Comparison of ENCODE assay signal across 10 cellular contexts in genomic region chr11:73087730-73088129, GRCh38. TPM values are rescaled to one million over a fixed set of nuclear protein-coding genes. Genes with fewer than 3 reads are reported as not detected.
DNase-seq lines count a peak whose midpoint lies in the region; ATAC-seq, FAIRE-seq and TF ChIP-seq lines count a peak whose summit lies in the region.
"Had no signal": no experiment of that assay in that cellular context is flagged by ENCODE, and none has a peak within 500 bp of the region (broad histone marks: within the 10 kb centered on the region; RNA-seq: fewer than 3 reads in every experiment).

No MANE protein-coding gene starts in this region.

- H3K18ac ChIP-seq in H1 (ENCODE audit: extremely low read depth, low read length) = no peak overlapping the region

- no peaks in the 10 kb centered on the region for H3K79me2 ChIP-seq in H1 (ENCODE audit: control insufficient read depth in 1 of 2, insufficient read depth in 2 of 2, low read length in 2 of 2)

- no peaks in the 10 kb centered on the region for H3K23me2 ChIP-seq in H1 (ENCODE audit: low read depth, low read length)

- H3K56ac ChIP-seq in H1 (replicated peaks; ENCODE audit: insufficient read length, low read depth, low read length) = no peak overlapping the region

- no peaks in the 10 kb centered on the region for H4K20me1 ChIP-seq in H1 (replicated peaks in 1 of 2; ENCODE audit: control insufficient read depth in 1 of 2, insufficient read depth in 2 of 2, low read length in 2 of 2)

- CTCF ChIA-PET in H1 (lab: Charles Lee; ENCODE audit: partially characterized antibody) = no interaction called here

- H2BK15ac ChIP-seq in H1 (ENCODE audit: low read length) = no peak overlapping the region

- no peak overlapping the region for H3K4ac ChIP-seq in H1 (replicated peaks; ENCODE audit: insufficient read length, low read depth, low read length)

- H3K27ac ChIP-seq in H1 (ENCODE audit: low read depth, low read length) (no peak overlapping the region), psoas muscle (no peak overlapping the region), dorsolateral prefrontal cortex (peak overlapping the region in 23 of 59 donors; percentile 1 to 53 (median 26)), vagina (no peak overlapping the region)

- TF ChIP-seq CTCF in H1 (IDR thresholded peaks at IDR 0.05; ENCODE audit: control extremely low read depth in 1 of 3, insufficient read depth in 1 of 3, low read depth in 1 of 3, low read length in 3 of 3) (no peak), psoas muscle (IDR thresholded peaks at IDR 0.05) (no peak), dorsolateral prefrontal cortex (IDR thresholded peaks at IDR 0.05 in 54 of 56, conservative IDR thresholded peaks at IDR 0.05 in 2 of 56; ENCODE audit: low read depth in 1 of 56, partially characterized antibody in 56 of 56) (no peak), vagina (IDR thresholded peaks at IDR 0.05) (no peak)

- H3K36me3 ChIP-seq in H1 (ENCODE audit: control insufficient read depth in 2 of 4, insufficient read depth in 4 of 4, low read length in 3 of 4) (no peaks in the 10 kb centered on the region), psoas muscle (ENCODE audit: insufficient read depth in 1 of 2, low read depth in 1 of 2) (no peaks in the 10 kb centered on the region), vagina (no peaks in the 10 kb centered on the region)

- POLR2A ChIA-PET in H1 (lab: Charles Lee; ENCODE audit: partially characterized antibody) = no interaction called here

- no peak overlapping the region for H3K4me2 ChIP-seq in H1 (ENCODE audit: insufficient read depth in 1 of 2, low read depth in 2 of 2, low read length in 2 of 2)

- H4K5ac ChIP-seq in H1 (ENCODE audit: insufficient read length, low read depth, low read length) = no peak overlapping the region

- H3K23ac ChIP-seq in H1 (ENCODE audit: insufficient read length) = no peak overlapping the region

- no peak for FAIRE-seq in H1 (lab: Jason Lieb, UNC)

- H2BK12ac ChIP-seq in H1 (ENCODE audit: low read depth, low read length) = peak overlapping the region; percentile 30; the same call in 1 of the 2 replicates

- no peak for TF ChIP-seq POLR2A in H1 (IDR thresholded peaks at IDR 0.05; ENCODE audit: control extremely low read depth in 1 of 2, low read depth in 2 of 2, low read length in 2 of 2)
- no peak for TF ChIP-seq POLR2A in vagina (IDR thresholded peaks at IDR 0.05)

- peaks cover 0 to 2% (median 0%) of the 10 kb centered on the region in 4 experiments; a peak in 1 of 7 replicates for H3K4me1 ChIP-seq in H1 (replicated peaks in 1 of 4; ENCODE audit: control insufficient read depth in 3 of 4, insufficient read depth in 4 of 4, low read length in 3 of 4)
- H3K4me1 ChIP-seq in psoas muscle = peaks cover 14% of the 10 kb centered on the region
- H3K4me1 ChIP-seq in vagina = no peaks in the 10 kb centered on the region

- no peak overlapping the region for H4K91ac ChIP-seq in H1 (replicated peaks; ENCODE audit: insufficient read length, low read length)

- H2BK5ac ChIP-seq in H1 (ENCODE audit: low read depth, low read length) = no peak overlapping the region

- 83% methylated on average over 1 of the region's 1 CpG; no CpG with 5 or more reads in 1 of the 2 experiments for WGBS in H1 (ENCODE audit: extremely low coverage in 1 of 2, insufficient coverage in 1 of 2, insufficient read length in 1 of 2, insufficient replicate concordance in 2 of 2, low coverage in 1 of 2, low lambda C conversion rate in 2 of 2, missing lambda C conversion rate in 1 of 2), 2 experiments
- 48 to 57% (median 51%) methylated on average over 1 of the region's 1 CpG for WGBS in psoas muscle, 3 donors

- no peak overlapping the region for H3K9ac ChIP-seq in H1 (replicated peaks in 1 of 4; ENCODE audit: extremely low read depth in 1 of 4, low read depth in 3 of 4, low read length in 3 of 4)

- intact Hi-C loops in psoas muscle (cut with DNase I) (no loop called here), dorsolateral prefrontal cortex (cut with DNase I) (no loop called here), vagina (cut with DNase I) (no loop called here)

- H2BK120ac ChIP-seq in H1 (replicated peaks; ENCODE audit: low read depth, low read length) = no peak overlapping the region

- no peak for TF ChIP-seq EP300 in H1 (IDR thresholded peaks at IDR 0.05; ENCODE audit: borderline replicate concordance in 1 of 2, low read depth in 2 of 2, low read length in 2 of 2)

- H2AK5ac ChIP-seq in H1 (ENCODE audit: low read depth, low read length) = no peak overlapping the region

- H3K14ac ChIP-seq in H1 (ENCODE audit: insufficient read length) = no peak overlapping the region

- H3K4me3 ChIP-seq in H1 (ENCODE audit: extremely low read depth in 1 of 4, insufficient read depth in 2 of 4, low read depth in 3 of 4, low read length in 4 of 4) = no peak overlapping the region
- H3K4me3 ChIP-seq in psoas muscle = no peak overlapping the region
- no peak overlapping the region for H3K4me3 ChIP-seq in dorsolateral prefrontal cortex
- no peak overlapping the region for H3K4me3 ChIP-seq in vagina

- no peaks in the 10 kb centered on the region for H3K79me1 ChIP-seq in H1 (ENCODE audit: low read depth, low read length)

- no peak overlapping the region for H4K8ac ChIP-seq in H1 (ENCODE audit: extremely low read depth, insufficient read depth, low read length)

- ATAC-seq in GM19395 (IDR thresholded peaks at IDR 0.05; ENCODE audit: unreplicated experiment) = peak; percentile 67
- peak in 3 of 4 donors; percentile 16 to 26 (median 21) for ATAC-seq in psoas muscle

- H3K27me3 ChIP-seq in H1 (replicated peaks in 1 of 4; ENCODE audit: control insufficient read depth in 3 of 4, extremely low read depth in 1 of 4, insufficient read depth in 3 of 4, low read length in 3 of 4) = no peaks in the 10 kb centered on the region
- H3K27me3 ChIP-seq in psoas muscle (ENCODE audit: insufficient read depth in 3 of 3, low read length in 2 of 3) = no peaks in the 10 kb centered on the region
- no peaks in the 10 kb centered on the region for H3K27me3 ChIP-seq in dorsolateral prefrontal cortex
- H3K27me3 ChIP-seq in vagina = no peaks in the 10 kb centered on the region

- H2BK20ac ChIP-seq in H1 (ENCODE audit: low read length) = no peak overlapping the region

- no peak for TF ChIP-seq RAD21 in H1 (IDR thresholded peaks at IDR 0.05 in 1 of 2, conservative IDR thresholded peaks at IDR 0.05 in 1 of 2; ENCODE audit: low read depth in 2 of 2, low read length in 2 of 2)

- DNase-seq in MV-4-11 (lab: John Stamatoyannopoulos, UW) (peak; percentile 93), H1 (ENCODE audit: low read depth in 1 of 2, low spot score in 2 of 2) (no peak), psoas muscle (no peak), dorsolateral prefrontal cortex (no peak), vagina (ENCODE audit: extremely low spot score in 2 of 2) (no peak)
- DNase-seq in stimulated activated CD4-positive, alpha-beta T cell treated with anti-CD3 and anti-CD28 coated beads, Interleukin-1b, Interleukin-23, amount 100 ng/mL, for 48 hours = no peak
- DNase-seq: DMS 273 treated with DMSO at 0.1 percent for 48 hours, kidney, NCI-H748 treated with DMSO at 0.1 percent for 48 hours had no signal

- H3K9me3 ChIP-seq in H1 (ENCODE audit: insufficient read depth in 2 of 2, low read depth in 1 of 2, low read length in 1 of 2) (no peaks in the 10 kb centered on the region), psoas muscle (no peaks in the 10 kb centered on the region), vagina (no peaks in the 10 kb centered on the region)

- no peak overlapping the region for H2AFZ ChIP-seq in H1 (ENCODE audit: low read length)

TF ChIP-seq in H1, 55 proteins besides CTCF, POLR2A, EP300 and RAD21:
- TF ChIP-seq ZNF274 (IDR thresholded peaks at IDR 0.05; ENCODE audit: borderline replicate concordance, extremely low read depth, low read length) (no peak), SAP30 (IDR thresholded peaks at IDR 0.05; ENCODE audit: insufficient read depth, insufficient replicate concordance, low read length) (no peak), SP4 (IDR thresholded peaks at IDR 0.05; ENCODE audit: low read length) (no peak), POU5F1 (IDR thresholded peaks at IDR 0.05; ENCODE audit: low read depth, low read length) (no peak), CTBP2 (IDR thresholded peaks at IDR 0.05; ENCODE audit: borderline replicate concordance, insufficient read depth, insufficient read length, low read length) (no peak), EZH2 (IDR thresholded peaks at IDR 0.05; ENCODE audit: low read depth, low read length, severe bottlenecking) (no peak), SIRT6 (IDR thresholded peaks at IDR 0.05; ENCODE audit: low read length) (no peak), SUZ12 (IDR thresholded peaks at IDR 0.05; ENCODE audit: low read length) (no peak), HDAC6 (IDR thresholded peaks at IDR 0.05; ENCODE audit: low read depth, low read length) (no peak), TBP (IDR thresholded peaks at IDR 0.05; ENCODE audit: low read depth, low read length) (no peak), MAX (IDR thresholded peaks at IDR 0.05) (no peak), CHD1 (IDR thresholded peaks at IDR 0.05; ENCODE audit: low read depth, low read length) (no peak), NANOG (IDR thresholded peaks at IDR 0.05; ENCODE audit: insufficient read depth, low read depth, low read length, poor library complexity, severe bottlenecking) (no peak)

RNA-seq across cellular contexts. Expression of gene FCHSD2, which starts 54.4 kb away (rescaled TPM):
- total RNA-seq in H1 (2021; fragmentation: NEBNext Ultra II Directional; extraction: Animal tissue kit (Norgen Biotek cat#: 25700)) = 7.8 and 9.2 TPM in 2 replicates
- 3.0 and 4.1 TPM in 2 replicates for polyA plus RNA-seq in H1 (2011; rRNA removed)
- polyA plus RNA-seq in H1 (2011; cell fraction: cytosol; rRNA removed) = 4.8 TPM
- 6.5 TPM for polyA plus RNA-seq in H1 (2011; cell fraction: nucleus; rRNA removed)
- 4.8 to 6.8 TPM (median 5.9 TPM) in 4 replicates for polyA plus RNA-seq in H1 (2012, experiment 1 of 2)
- polyA plus RNA-seq in H1 (2012, experiment 2 of 2) = 1.1 TPM
- polyA plus RNA-seq in H1 (2013, experiment 1 of 2) = 4.2 TPM
- 4.0 TPM for polyA plus RNA-seq in H1 (2013, experiment 2 of 2)
- 4.0 and 6.5 TPM in 2 replicates for polyA minus RNA-seq in H1 (2011; rRNA and poly(A)+ RNA removed)
- polyA minus RNA-seq in H1 (2011; cell fraction: cytosol; rRNA and poly(A)+ RNA removed) = 4.1 TPM
- 8.1 TPM for polyA minus RNA-seq in H1 (2011; cell fraction: nucleus; rRNA and poly(A)+ RNA removed)
- 10 to 100 TPM in 3 of 4 donors, 1 to 10 TPM in 1; 9.7 to 18.5 (median 15.1) TPM for total RNA-seq in psoas muscle
- polyA plus RNA-seq in psoas muscle = 1 to 10 TPM; 5.7 to 9.6 (median 8.0) TPM
- total RNA-seq in dorsolateral prefrontal cortex = 10 to 100 TPM; 35.0 to 92.4 (median 54.7) TPM
- total RNA-seq in vagina = 15.7 TPM
